In genomic region chr19:24086974-24087595, GRCh38 we compare ENCODE assay signal across 8 cellular contexts. TPM values are rescaled to one million over a fixed set of nuclear protein-coding genes. Genes with fewer than 3 reads are reported as not detected.
DNase-seq lines count a peak whose midpoint lies in the region; ATAC-seq and TF ChIP-seq lines count a peak whose summit lies in the region.

TSS of gene ZNF254 (plus strand) at chr19:24087187. CDS start at chr19:24087308, 121 bp downstream.

- H3K27ac Mint-ChIP-seq in neural crest cell (ENCODE audit: unreplicated experiment) = peak within 1 kb of the TSS; percentile 100

- H3K27me3 Mint-ChIP-seq in neural crest cell (ENCODE audit: low read depth) = peaks cover 4% of the 10 kb centered on the region

- 0 to 3% (median 1%) methylated on average over 8 to 23 of the region's 23 CpGs for WGBS in stomach, 5 donors

- peak in 2 of 4 donors; percentile 35 to 39 for TF ChIP-seq POLR2A in stomach (IDR thresholded peaks at IDR 0.05)

- peak within 1 kb of the TSS; percentile 68 to 77 (median 70) for H3K4me3 ChIP-seq in stomach

- peaks cover 10% of the 10 kb centered on the region for H3K4me1 Mint-ChIP-seq in neural crest cell

- peak; percentile 100 for ATAC-seq in GM19438 (IDR thresholded peaks at IDR 0.05; ENCODE audit: low read depth, unreplicated experiment)
- ATAC-seq in foreskin keratinocyte = peak; percentile 100

- DNase-seq in C1 segment of cervical spinal cord (lab: John Stamatoyannopoulos, UW) = peak; percentile 18 to 90 (median 84)
- peak; percentile 92 for DNase-seq in HK-2 (ENCODE audit: unreplicated experiment)
- peak; percentile 59 for DNase-seq in RPMI8226
- DNase-seq in activated gamma-delta T cell treated with anti-CD3 and anti-CD28 coated beads, Interleukin-2, amount 50 U/mL, for 16 hours (ENCODE audit: low read depth) = peak; percentile 75
- DNase-seq in foreskin keratinocyte = peak; percentile 82 to 90
- DNase-seq in neural crest cell (ENCODE audit: low read depth, low spot score) = peak; percentile 75
- DNase-seq in stomach = peak; percentile 89

- H3K9me3 ChIP-seq in stomach = no peaks in the 10 kb centered on the region

- TF ChIP-seq CTCF in foreskin keratinocyte (conservative IDR thresholded peaks at IDR 0.05) (no peak), neural crest cell (conservative IDR thresholded peaks at IDR 0.05) (no peak), stomach (IDR thresholded peaks at IDR 0.05) (no peak)

- H3K4me3 Mint-ChIP-seq in neural crest cell = peak within 1 kb of the TSS; percentile 98

- H3K27ac ChIP-seq in foreskin keratinocyte (peak within 1 kb of the TSS; percentile 86), stomach (peak within 1 kb of the TSS; percentile 71 to 90 (median 89))

- no peaks in the 10 kb centered on the region for H3K4me1 ChIP-seq in foreskin keratinocyte
- peaks cover 0 to 25% (median 16%) of the 10 kb centered on the region in 4 donors for H3K4me1 ChIP-seq in stomach

- intact Hi-C loops in stomach (cut with DNase I; ENCODE audit: low total_unique reads) = no loop called here

- H3K36me3 Mint-ChIP-seq in neural crest cell (ENCODE audit: low read depth) = peaks cover 12% of the 10 kb centered on the region

- H3K9me3 Mint-ChIP-seq in neural crest cell = no peaks in the 10 kb centered on the region

- no peak for TF ChIP-seq EP300 in stomach (IDR thresholded peaks at IDR 0.05)

- H3K36me3 ChIP-seq in stomach = peaks cover 2 to 19% (median 6%) of the 10 kb centered on the region in 4 donors

- H3K27me3 ChIP-seq in foreskin keratinocyte (no peaks in the 10 kb centered on the region), stomach (no peaks in the 10 kb centered on the region)

RNA-seq across cellular contexts. Expression of gene ZNF254, which starts in this region (rescaled TPM):
- 6.0 and 6.9 TPM in 2 replicates for total RNA-seq in foreskin keratinocyte
- 1.3 and 1.6 TPM in 2 replicates for polyA plus RNA-seq in foreskin keratinocyte
- 36.8 and 37.6 TPM in 2 replicates for total RNA-seq in neural crest cell
- total RNA-seq in stomach = 10 to 100 TPM; 17.4 to 68.3 (median 30.3) TPM
- polyA plus RNA-seq in stomach = 1 to 10 TPM; 4.0 to 6.4 (median 4.1) TPM

Comparison
In these comparisons a context has a peak if more than half of its experiments do, and no peak if none do; other contexts are left out.
1. Peak in every context shown above with its lines: DNase-seq, ATAC-seq, H3K4me3 ChIP-seq and H3K27ac ChIP-seq.